10 cellular contexts compared by ENCODE assay signal in the genomic region with DNA sequence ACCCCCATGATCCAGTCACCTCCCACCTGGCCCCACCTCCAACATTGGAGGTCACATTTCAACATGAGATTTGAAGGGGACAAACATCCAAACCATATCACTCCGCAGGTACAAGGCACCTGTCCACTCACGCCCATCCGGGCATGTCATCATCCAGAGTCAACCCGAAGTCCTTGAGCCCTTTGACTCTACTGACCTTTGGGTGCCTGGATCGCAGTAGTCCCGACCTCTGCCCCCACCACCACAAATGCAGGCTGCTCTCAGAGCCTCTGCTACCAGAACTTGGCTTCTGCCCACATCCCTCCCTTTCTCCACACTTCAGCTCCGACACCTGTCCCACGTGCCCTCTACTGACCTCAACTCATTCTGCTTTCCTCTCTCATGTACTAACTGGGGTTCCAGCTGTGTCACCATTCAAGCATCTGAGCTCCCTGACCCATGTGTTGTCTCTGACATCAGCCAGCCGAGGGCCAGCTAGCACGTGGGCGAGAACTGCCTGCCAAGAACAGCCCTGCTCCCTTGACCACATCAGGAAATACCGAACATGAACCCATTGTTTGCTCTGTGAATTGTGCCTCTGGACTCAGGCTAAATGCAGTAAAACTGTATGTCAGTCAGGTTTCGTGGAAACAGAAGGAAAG.
DNase-seq lines count a peak whose midpoint lies in the region; ATAC-seq, FAIRE-seq and TF ChIP-seq lines count a peak whose summit lies in the region.
"Had no signal": no experiment of that assay in that cellular context is flagged by ENCODE, and none has a peak within 500 bp of the region (broad histone marks: within the 10 kb centered on the region; RNA-seq: fewer than 3 reads in every experiment).

No MANE protein-coding gene starts in this region.

- no peak for ATAC-seq in stimulated activated naive CD8-positive, alpha-beta T cell treated with anti-CD3 and anti-CD28 coated beads, Interleukin-15, amount 100 ng/mL, for 72 hours
- ATAC-seq in GM18861 (IDR thresholded peaks at IDR 0.05; ENCODE audit: unreplicated experiment): no peak
- ATAC-seq in GM21390 (IDR thresholded peaks at IDR 0.05; ENCODE audit: unreplicated experiment): no peak

- H3K79me1 ChIP-seq in H1 (ENCODE audit: low read depth, low read length): no peaks in the 10 kb centered on the region
- H3K79me1 ChIP-seq in mesendoderm (ENCODE audit: low read length): no peaks in the 10 kb centered on the region

- H3K4me1 ChIP-seq in H1 (replicated peaks in 1 of 4; ENCODE audit: control insufficient read depth in 3 of 4, insufficient read depth in 4 of 4, low read length in 3 of 4): peaks cover 0 to 3% (median under 1%) of the 10 kb centered on the region in 4 experiments; a peak in 3 of 7 replicates
- peaks cover 7% of the 10 kb centered on the region for H3K4me1 ChIP-seq in mesendoderm (ENCODE audit: control insufficient read depth, low read depth, low read length)

- H2BK15ac ChIP-seq in H1 (ENCODE audit: low read length) (peak overlapping the region; percentile 65; the same call in 1 of the 2 replicates), mesendoderm (replicated peaks; ENCODE audit: low read depth) (no peak overlapping the region)

- no peaks in the 10 kb centered on the region for H3K79me2 ChIP-seq in H1 (ENCODE audit: control insufficient read depth in 1 of 2, insufficient read depth in 2 of 2, low read length in 2 of 2)
- no peaks in the 10 kb centered on the region for H3K79me2 ChIP-seq in mesendoderm (ENCODE audit: control insufficient read depth, insufficient read depth, low read length)

- H3K23ac ChIP-seq in H1 (ENCODE audit: insufficient read length) (no peak overlapping the region), mesendoderm (ENCODE audit: low read length) (no peak overlapping the region)

- H2BK5ac ChIP-seq in H1 (ENCODE audit: low read depth, low read length) (no peak overlapping the region), mesendoderm (ENCODE audit: low read length) (no peak overlapping the region)

- FAIRE-seq in H1 (lab: Jason Lieb, UNC): no peak

- peaks cover 20% of the 10 kb centered on the region for H3K27me3 Mint-ChIP-seq in stimulated activated naive CD8-positive, alpha-beta T cell treated with anti-CD3 and anti-CD28 coated beads, Interleukin-15, amount 100 ng/mL, for 72 hours

- no peak overlapping the region for H2AFZ ChIP-seq in H1 (ENCODE audit: low read length)

- no peaks in the 10 kb centered on the region for H3K9me3 ChIP-seq in H1 (ENCODE audit: insufficient read depth in 2 of 2, low read depth in 1 of 2, low read length in 1 of 2)
- H3K9me3 ChIP-seq: upper lobe of left lung had no signal

- no peaks in the 10 kb centered on the region for H3K9me3 Mint-ChIP-seq in stimulated activated naive CD8-positive, alpha-beta T cell treated with anti-CD3 and anti-CD28 coated beads, Interleukin-15, amount 100 ng/mL, for 72 hours
- H3K9me3 Mint-ChIP-seq: neural crest cell had no signal

- H3K9ac ChIP-seq in H1 (replicated peaks in 1 of 4; ENCODE audit: extremely low read depth in 1 of 4, low read depth in 3 of 4, low read length in 3 of 4): no peak overlapping the region
- no peak overlapping the region for H3K9ac ChIP-seq in mesendoderm (ENCODE audit: low read length)

- no peak overlapping the region for H3K14ac ChIP-seq in H1 (ENCODE audit: insufficient read length)

- POLR2A ChIA-PET in H1 (lab: Charles Lee; ENCODE audit: partially characterized antibody): no interaction called here

- H3K36me3 ChIP-seq in H1 (ENCODE audit: control insufficient read depth in 2 of 4, insufficient read depth in 4 of 4, low read length in 3 of 4) (no peaks in the 10 kb centered on the region), mesendoderm (ENCODE audit: control insufficient read depth, insufficient read depth, low read length) (no peaks in the 10 kb centered on the region)
- H3K36me3 ChIP-seq: upper lobe of left lung had no signal

- H3K4me3 ChIP-seq in AG09309 (ENCODE audit: control insufficient read depth, low read depth, low read length) (no peak overlapping the region), H1 (ENCODE audit: extremely low read depth in 1 of 4, insufficient read depth in 2 of 4, low read depth in 3 of 4, low read length in 4 of 4) (no peak overlapping the region), mesendoderm (ENCODE audit: low read length) (no peak overlapping the region)
- H3K4me3 ChIP-seq: upper lobe of left lung had no signal

- no peak overlapping the region for H3K4me3 Mint-ChIP-seq in stimulated activated naive CD8-positive, alpha-beta T cell treated with anti-CD3 and anti-CD28 coated beads, Interleukin-15, amount 100 ng/mL, for 72 hours
- H3K4me3 Mint-ChIP-seq: neural crest cell had no signal

- no peak for TF ChIP-seq CTCF in AG09309 (IDR thresholded peaks at IDR 0.05; ENCODE audit: control insufficient read depth, insufficient read depth, low read depth, low read length, missing control alignments)
- TF ChIP-seq CTCF in H1 (IDR thresholded peaks at IDR 0.05; ENCODE audit: control extremely low read depth in 1 of 3, insufficient read depth in 1 of 3, low read depth in 1 of 3, low read length in 3 of 3): no peak

- H3K27ac Mint-ChIP-seq in stimulated activated naive CD8-positive, alpha-beta T cell treated with anti-CD3 and anti-CD28 coated beads, Interleukin-15, amount 100 ng/mL, for 72 hours: no peak overlapping the region

- H3K27me3 ChIP-seq in H1 (replicated peaks in 1 of 4; ENCODE audit: control insufficient read depth in 3 of 4, extremely low read depth in 1 of 4, insufficient read depth in 3 of 4, low read length in 3 of 4) (no peaks in the 10 kb centered on the region), mesendoderm (ENCODE audit: insufficient read depth, low read length, poor library complexity) (no peaks in the 10 kb centered on the region)
- H3K27me3 ChIP-seq: upper lobe of left lung had no signal

- no peak overlapping the region for H4K91ac ChIP-seq in H1 (replicated peaks; ENCODE audit: insufficient read length, low read length)

- no peak for TF ChIP-seq EP300 in H1 (IDR thresholded peaks at IDR 0.05; ENCODE audit: borderline replicate concordance in 1 of 2, low read depth in 2 of 2, low read length in 2 of 2)

- H2BK120ac ChIP-seq in H1 (replicated peaks; ENCODE audit: low read depth, low read length): no peak overlapping the region
- no peak overlapping the region for H2BK120ac ChIP-seq in mesendoderm (ENCODE audit: low read depth, low read length)

- H3K4ac ChIP-seq in H1 (replicated peaks; ENCODE audit: insufficient read length, low read depth, low read length) (no peak overlapping the region), mesendoderm (ENCODE audit: low read depth, low read length) (no peak overlapping the region)

- TF ChIP-seq RAD21 in H1 (IDR thresholded peaks at IDR 0.05 in 1 of 2, conservative IDR thresholded peaks at IDR 0.05 in 1 of 2; ENCODE audit: low read depth in 2 of 2, low read length in 2 of 2): no peak

- H3K4me1 Mint-ChIP-seq in stimulated activated naive CD8-positive, alpha-beta T cell treated with anti-CD3 and anti-CD28 coated beads, Interleukin-15, amount 100 ng/mL, for 72 hours: no peaks in the 10 kb centered on the region

- H2AK5ac ChIP-seq in H1 (ENCODE audit: low read depth, low read length) (no peak overlapping the region), mesendoderm (ENCODE audit: low read length) (peak overlapping the region; percentile 73)

- H4K8ac ChIP-seq in H1 (ENCODE audit: extremely low read depth, insufficient read depth, low read length) (no peak overlapping the region; the same call in 1 of the 2 replicates), mesendoderm (ENCODE audit: low read depth, low read length) (no peak overlapping the region)

- H3K4me2 ChIP-seq in H1 (ENCODE audit: insufficient read depth in 1 of 2, low read depth in 2 of 2, low read length in 2 of 2) (no peak overlapping the region), mesendoderm (ENCODE audit: low read length) (no peak overlapping the region)

- DNase-seq in AG09309 (ENCODE audit: low read depth) (peak; percentile 85), NCI-H2196 (lab: John Stamatoyannopoulos, UW; ENCODE audit: unreplicated experiment) (peak; percentile 98), H1 (ENCODE audit: low read depth in 1 of 2, low spot score in 2 of 2) (no peak), mesendoderm (no peak), germinal center (ENCODE audit: low spot score) (no peak)
- no peak for DNase-seq in stimulated activated naive CD8-positive, alpha-beta T cell treated with anti-CD3 and anti-CD28 coated beads, Interleukin-15, amount 100 ng/mL, for 72 hours

- H3K27ac ChIP-seq in H1 (ENCODE audit: low read depth, low read length) (no peak overlapping the region), mesendoderm (ENCODE audit: low read depth, low read length) (no peak overlapping the region)
- H3K27ac ChIP-seq: upper lobe of left lung had no signal

- H3K23me2 ChIP-seq in H1 (ENCODE audit: low read depth, low read length): no peaks in the 10 kb centered on the region

- H4K20me1 ChIP-seq in H1 (replicated peaks in 1 of 2; ENCODE audit: control insufficient read depth in 1 of 2, insufficient read depth in 2 of 2, low read length in 2 of 2): no peaks in the 10 kb centered on the region

- peak overlapping the region; percentile 55; the same call in 1 of the 2 replicates for H2BK12ac ChIP-seq in H1 (ENCODE audit: low read depth, low read length)

- H4K5ac ChIP-seq in H1 (ENCODE audit: insufficient read length, low read depth, low read length): no peak overlapping the region
- no peak overlapping the region for H4K5ac ChIP-seq in mesendoderm (ENCODE audit: low read length)

- CTCF ChIA-PET in H1 (lab: Charles Lee; ENCODE audit: partially characterized antibody): interaction anchor here (0.8 to 1.4 kb wide), 3 partner anchors 72 to 337 kb away, joined by 3 read pairs; no protein-coding TSS in a partner anchor

- H2BK20ac ChIP-seq in H1 (ENCODE audit: low read length): 0 out of 2 replicates have a peak overlapping the region, but pooled peaks have one; percentile 77

- 93% methylated on average over 13 of the region's 13 CpGs; no CpG with 5 or more reads in 1 of the 2 experiments for WGBS in H1 (ENCODE audit: extremely low coverage in 1 of 2, insufficient coverage in 1 of 2, insufficient read length in 1 of 2, insufficient replicate concordance in 2 of 2, low coverage in 1 of 2, low lambda C conversion rate in 2 of 2, missing lambda C conversion rate in 1 of 2), 2 experiments
- WGBS in mesendoderm (ENCODE audit: extremely low coverage, insufficient coverage, low lambda C conversion rate): no CpG with 5 or more reads among the region's 13 CpGs

- H3K18ac ChIP-seq in H1 (ENCODE audit: extremely low read depth, low read length) (no peak overlapping the region), mesendoderm (ENCODE audit: low read length) (no peak overlapping the region)

- no peak for TF ChIP-seq POLR2A in H1 (IDR thresholded peaks at IDR 0.05; ENCODE audit: control extremely low read depth in 1 of 2, low read depth in 2 of 2, low read length in 2 of 2)

- H3K56ac ChIP-seq in H1 (replicated peaks; ENCODE audit: insufficient read length, low read depth, low read length) (no peak overlapping the region), mesendoderm (ENCODE audit: low read length) (no peak overlapping the region)

TF ChIP-seq in H1, 55 proteins besides CTCF, POLR2A, EP300 and RAD21 (continues in another document):
- TF ChIP-seq HDAC6 (IDR thresholded peaks at IDR 0.05; ENCODE audit: low read depth, low read length) (no peak), BCL11A (IDR thresholded peaks at IDR 0.05; ENCODE audit: low read depth in 2 of 2, low read length in 2 of 2) (no peak)

Comparison
In these comparisons a context has a peak if more than half of its experiments do, and no peak if none do; other contexts are left out.
1. DNase-seq: peak in AG09309 (single experiment) and NCI-H2196 (single experiment); none in H1 (0 of 2), mesendoderm (single experiment), germinal center (single experiment) and stimulated activated naive CD8-positive, alpha-beta T cell treated with anti-CD3 and anti-CD28 coated beads, Interleukin-15, amount 100 ng/mL, for 72 hours (0 of 2).